Comparison of ENCODE assay signal across 12 cellular contexts in genomic region chr12:20628388-20628787, GRCh38.
A peak's percentile ranks its signal among the peaks of the same experiment; 100 is the strongest.
DNase-seq lines count a peak whose midpoint lies in the region; ATAC-seq and TF ChIP-seq lines count a peak whose summit lies in the region.
"Had no signal": no experiment of that assay in that cellular context is flagged by ENCODE, and none has a peak within 500 bp of the region (broad histone marks: within the 10 kb centered on the region; RNA-seq: fewer than 3 reads in every experiment).

No MANE protein-coding gene starts in this region.

- H3K4me1 ChIP-seq in thoracic aorta (ENCODE audit: control insufficient read depth in 1 of 2, low read depth in 2 of 2): peaks cover 30 to 68% of the 10 kb centered on the region in 2 donors

- no peaks in the 10 kb centered on the region for H3K27me3 ChIP-seq in thoracic aorta (replicated peaks; ENCODE audit: insufficient read depth)

- no peaks in the 10 kb centered on the region for H3K9me3 ChIP-seq in thoracic aorta

- DNase-seq in MV-4-11 (lab: John Stamatoyannopoulos, UW) (peak; percentile 63), coronary artery (ENCODE audit: low spot score) (no peak), iPS-NIHi11 (ENCODE audit: low spot score) (peak; percentile 14), thoracic aorta (ENCODE audit: low spot score) (no peak), occipital lobe (lab: John Stamatoyannopoulos, UW) (no peak), SHP77 (lab: John Stamatoyannopoulos, UW) (no peak)
- DNase-seq in stimulated activated naive CD4-positive, alpha-beta T cell treated with Interleukin-2 at 50 U/mL for 16 hours (lab: John Stamatoyannopoulos, UW): no peak
- DNase-seq: activated CD4-positive, alpha-beta memory T cell treated with anti-CD3 and anti-CD28 coated beads, Interleukin-2, amount 10 ng/mL, durations not matched to agents 7 days and 5 days; NCI-H1092; NCI-H226; substantia nigra had no signal

- H3K36me3 ChIP-seq in thoracic aorta: no peaks in the 10 kb centered on the region

- peak overlapping the region; percentile 35 to 49 for H3K27ac ChIP-seq in coronary artery
- H3K27ac ChIP-seq in thoracic aorta: peak overlapping the region; percentile 73 to 82
- H3K27ac ChIP-seq: epithelial cell of prostate had no signal

- no peak for ATAC-seq in thoracic aorta (ENCODE audit: insufficient number of reproducible peaks, low FRiP score, low read depth)

- H3K4me3 ChIP-seq in coronary artery (no peak overlapping the region), thoracic aorta (peak overlapping the region; percentile 48)

- no peak for TF ChIP-seq CTCF in coronary artery (IDR thresholded peaks at IDR 0.05)
- no peak for TF ChIP-seq CTCF in thoracic aorta (IDR thresholded peaks at IDR 0.05)

Comparison
In these comparisons a context has a peak if more than half of its experiments do, and no peak if none do; other contexts are left out.
1. DNase-seq: peak in MV-4-11 (single experiment) and iPS-NIHi11 (single experiment); none in coronary artery (single experiment), thoracic aorta (single experiment), occipital lobe (single experiment), stimulated activated naive CD4-positive, alpha-beta T cell treated with Interleukin-2 at 50 U/mL for 16 hours (single experiment) and SHP77 (0 of 2).